In genomic region chrX:80876877-80877276, GRCh38 we compare ENCODE assay signal across 9 cellular contexts.
DNase-seq lines count a peak whose midpoint lies in the region; ATAC-seq and TF ChIP-seq lines count a peak whose summit lies in the region.
"Had no signal": no experiment of that assay in that cellular context is flagged by ENCODE, and none has a peak within 500 bp of the region (broad histone marks: within the 10 kb centered on the region; RNA-seq: fewer than 3 reads in every experiment).

No MANE protein-coding gene starts in this region.

- DNase-seq in GM04504 (ENCODE audit: low read depth) (peak; percentile 16), WERI-Rb-1 (no peak), kidney tubule cell (ENCODE audit: low spot score) (peak; percentile 45), hippocampal formation (lab: John Stamatoyannopoulos, UW) (no peak)
- DNase-seq in Jurkat, Clone E6-1 (ENCODE audit: low read depth, low spot score), result peak; percentile 22
- DNase-seq in activated CD8-positive, alpha-beta memory T cell treated with anti-CD3 and anti-CD28 coated beads for 24 hours, result no peak
- DNase-seq in activated CD4-positive, alpha-beta T cell treated with anti-CD3 and anti-CD28 coated beads, Interleukin-2, amount 10 ng/mL, durations not matched to agents 7 days and 5 days, result no peak

- H3K27ac ChIP-seq in WERI-Rb-1, result no peak overlapping the region
- H3K27ac ChIP-seq: SJCRH30 had no signal

- H3K4me1 Mint-ChIP-seq in activated CD4-positive, alpha-beta T cell treated with anti-CD3 and anti-CD28 coated beads, Interleukin-2, amount 10 ng/mL, durations not matched to agents 7 days and 5 days, result no peaks in the 10 kb centered on the region

- peaks cover 14% of the 10 kb centered on the region for H3K27me3 ChIP-seq in WERI-Rb-1 (ENCODE audit: insufficient read depth, low read depth, severe bottlenecking)
- H3K27me3 ChIP-seq: SJCRH30 had no signal

- no peaks in the 10 kb centered on the region for H3K27me3 Mint-ChIP-seq in activated CD4-positive, alpha-beta T cell treated with anti-CD3 and anti-CD28 coated beads, Interleukin-2, amount 10 ng/mL, durations not matched to agents 7 days and 5 days

- POLR2A ChIA-PET in activated CD4-positive, alpha-beta T cell treated with anti-CD3 and anti-CD28 coated beads, Interleukin-2, amount 10 ng/mL, durations not matched to agents 7 days and 5 days (lab: Charles Lee), result no interaction called here

- no peak for ATAC-seq in HG03280 (IDR thresholded peaks at IDR 0.05; ENCODE audit: unreplicated experiment)

- H3K9me3 ChIP-seq in WERI-Rb-1 (ENCODE audit: severe bottlenecking), result no peaks in the 10 kb centered on the region
- H3K9me3 ChIP-seq: SJCRH30 had no signal

- CTCF ChIA-PET in activated CD4-positive, alpha-beta T cell treated with anti-CD3 and anti-CD28 coated beads, Interleukin-2, amount 10 ng/mL, durations not matched to agents 7 days and 5 days (lab: Charles Lee), result no interaction called here

- no peaks in the 10 kb centered on the region for H3K9me3 Mint-ChIP-seq in activated CD4-positive, alpha-beta T cell treated with anti-CD3 and anti-CD28 coated beads, Interleukin-2, amount 10 ng/mL, durations not matched to agents 7 days and 5 days

- H3K4me3 ChIP-seq in Jurkat, Clone E6-1 (ENCODE audit: low read length), result no peak overlapping the region
- no peak overlapping the region for H3K4me3 ChIP-seq in WERI-Rb-1 (ENCODE audit: low read depth, low read length)
- H3K4me3 ChIP-seq: SJCRH30 had no signal

- H3K36me3 Mint-ChIP-seq in activated CD4-positive, alpha-beta T cell treated with anti-CD3 and anti-CD28 coated beads, Interleukin-2, amount 10 ng/mL, durations not matched to agents 7 days and 5 days (ENCODE audit: low read depth), result no peaks in the 10 kb centered on the region

- no peak overlapping the region for H3K27ac Mint-ChIP-seq in activated CD4-positive, alpha-beta T cell treated with anti-CD3 and anti-CD28 coated beads, Interleukin-2, amount 10 ng/mL, durations not matched to agents 7 days and 5 days

- TF ChIP-seq CTCF in WERI-Rb-1 (IDR thresholded peaks at IDR 0.05; ENCODE audit: low read depth, low read length), result 0 out of 2 replicates have a peak, but pooled peaks have one; percentile 16

- H3K36me3 ChIP-seq in WERI-Rb-1, result no peaks in the 10 kb centered on the region
- H3K36me3 ChIP-seq: SJCRH30 had no signal

- H3K4me3 Mint-ChIP-seq in activated CD4-positive, alpha-beta T cell treated with anti-CD3 and anti-CD28 coated beads, Interleukin-2, amount 10 ng/mL, durations not matched to agents 7 days and 5 days, result no peak overlapping the region

Comparison
In these comparisons a context has a peak if more than half of its experiments do, and no peak if none do; other contexts are left out.
1. DNase-seq: peak in GM04504 (single experiment), Jurkat, Clone E6-1 (single experiment) and kidney tubule cell (single experiment); none in WERI-Rb-1 (single experiment), hippocampal formation (0 of 2), activated CD8-positive, alpha-beta memory T cell treated with anti-CD3 and anti-CD28 coated beads for 24 hours (single experiment) and activated CD4-positive, alpha-beta T cell treated with anti-CD3 and anti-CD28 coated beads, Interleukin-2, amount 10 ng/mL, durations not matched to agents 7 days and 5 days (single experiment).